In genomic region chr7:23523486-23524075, GRCh38 we compare ENCODE assay signal across 15 cellular contexts. TPM values are rescaled to one million over a fixed set of nuclear protein-coding genes. Genes with fewer than 3 reads are reported as not detected.
A peak's percentile ranks its signal among the peaks of the same experiment; 100 is the strongest.
DNase-seq lines count a peak whose midpoint lies in the region; ATAC-seq and TF ChIP-seq lines count a peak whose summit lies in the region.
"Had no signal": no experiment of that assay in that cellular context is flagged by ENCODE, and none has a peak within 500 bp of the region (broad histone marks: within the 10 kb centered on the region; RNA-seq: fewer than 3 reads in every experiment).

No MANE protein-coding gene starts in this region.

- no peak for ATAC-seq in activated CD8-positive, alpha-beta T cell treated with anti-CD3 and anti-CD28 coated beads for 36 hours
- no peak for ATAC-seq in activated CD8-positive, alpha-beta T cell treated with anti-CD3 and anti-CD28 coated beads, Interleukin-2, amount 10 ng/mL, durations not matched to agents 7 days and 5 days
- peak; percentile 55 for ATAC-seq in HG03045 (IDR thresholded peaks at IDR 0.05; ENCODE audit: unreplicated experiment)
- ATAC-seq: left colon had no signal

- H3K36me3 Mint-ChIP-seq in activated CD8-positive, alpha-beta T cell treated with anti-CD3 and anti-CD28 coated beads for 36 hours (ENCODE audit: low read depth): peaks cover 34% of the 10 kb centered on the region
- peaks cover 48% of the 10 kb centered on the region for H3K36me3 Mint-ChIP-seq in activated CD8-positive, alpha-beta T cell treated with anti-CD3 and anti-CD28 coated beads, Interleukin-2, amount 10 ng/mL, durations not matched to agents 7 days and 5 days (ENCODE audit: low read depth)
- H3K36me3 Mint-ChIP-seq in activated naive CD8-positive, alpha-beta T cell treated with anti-CD3 and anti-CD28 coated beads for 36 hours: peaks cover 40% of the 10 kb centered on the region

- H3K9me3 Mint-ChIP-seq in activated CD8-positive, alpha-beta T cell treated with anti-CD3 and anti-CD28 coated beads for 36 hours: no peaks in the 10 kb centered on the region
- H3K9me3 Mint-ChIP-seq in activated CD8-positive, alpha-beta T cell treated with anti-CD3 and anti-CD28 coated beads, Interleukin-2, amount 10 ng/mL, durations not matched to agents 7 days and 5 days (ENCODE audit: insufficient read depth): no peaks in the 10 kb centered on the region
- no peaks in the 10 kb centered on the region for H3K9me3 Mint-ChIP-seq in activated naive CD8-positive, alpha-beta T cell treated with anti-CD3 and anti-CD28 coated beads for 36 hours
- H3K9me3 Mint-ChIP-seq: activated B cell treated with CpG ODN at 0.5 μM for 24 hours had no signal

- H3K4me3 ChIP-seq in skeletal muscle satellite cell (ENCODE audit: low read length): no peak overlapping the region
- H3K4me3 ChIP-seq: A549, dorsolateral prefrontal cortex, HAP-1 had no signal

- H3K27me3 ChIP-seq in skeletal muscle satellite cell (ENCODE audit: control insufficient read depth, insufficient read depth, low read length): no peaks in the 10 kb centered on the region
- H3K27me3 ChIP-seq: dorsolateral prefrontal cortex had no signal

- peaks cover 28% of the 10 kb centered on the region for H3K36me3 ChIP-seq in skeletal muscle satellite cell (ENCODE audit: insufficient read depth, low read length)

- intact Hi-C loops in activated CD8-positive, alpha-beta T cell treated with anti-CD3 and anti-CD28 coated beads for 36 hours (cut with micrococcal nuclease): no loop called here

- H3K27ac Mint-ChIP-seq in activated CD8-positive, alpha-beta T cell treated with anti-CD3 and anti-CD28 coated beads for 36 hours: peak overlapping the region; percentile 46
- H3K27ac Mint-ChIP-seq in activated CD8-positive, alpha-beta T cell treated with anti-CD3 and anti-CD28 coated beads, Interleukin-2, amount 10 ng/mL, durations not matched to agents 7 days and 5 days: no peak overlapping the region
- peak overlapping the region; percentile 66 for H3K27ac Mint-ChIP-seq in activated naive CD8-positive, alpha-beta T cell treated with anti-CD3 and anti-CD28 coated beads for 36 hours

- H3K4me3 Mint-ChIP-seq in activated CD8-positive, alpha-beta T cell treated with anti-CD3 and anti-CD28 coated beads for 36 hours: no peak overlapping the region
- no peak overlapping the region for H3K4me3 Mint-ChIP-seq in activated CD8-positive, alpha-beta T cell treated with anti-CD3 and anti-CD28 coated beads, Interleukin-2, amount 10 ng/mL, durations not matched to agents 7 days and 5 days
- H3K4me3 Mint-ChIP-seq in activated naive CD8-positive, alpha-beta T cell treated with anti-CD3 and anti-CD28 coated beads for 36 hours: no peak overlapping the region
- H3K4me3 Mint-ChIP-seq: activated B cell treated with CpG ODN at 0.5 μM for 24 hours had no signal

- H3K9me3 ChIP-seq in skeletal muscle satellite cell (replicated peaks; ENCODE audit: low read length): no peaks in the 10 kb centered on the region
- H3K9me3 ChIP-seq: A549, HAP-1 had no signal

- peaks cover 61% of the 10 kb centered on the region for H3K4me1 Mint-ChIP-seq in activated CD8-positive, alpha-beta T cell treated with anti-CD3 and anti-CD28 coated beads for 36 hours (ENCODE audit: low read depth)
- H3K4me1 Mint-ChIP-seq in activated CD8-positive, alpha-beta T cell treated with anti-CD3 and anti-CD28 coated beads, Interleukin-2, amount 10 ng/mL, durations not matched to agents 7 days and 5 days (ENCODE audit: low read depth): peaks cover 51% of the 10 kb centered on the region
- H3K4me1 Mint-ChIP-seq in activated naive CD8-positive, alpha-beta T cell treated with anti-CD3 and anti-CD28 coated beads for 36 hours: peaks cover 54% of the 10 kb centered on the region

- H3K27me3 Mint-ChIP-seq in activated CD8-positive, alpha-beta T cell treated with anti-CD3 and anti-CD28 coated beads for 36 hours: no peaks in the 10 kb centered on the region
- H3K27me3 Mint-ChIP-seq in activated CD8-positive, alpha-beta T cell treated with anti-CD3 and anti-CD28 coated beads, Interleukin-2, amount 10 ng/mL, durations not matched to agents 7 days and 5 days (ENCODE audit: low read depth): no peaks in the 10 kb centered on the region
- no peaks in the 10 kb centered on the region for H3K27me3 Mint-ChIP-seq in activated naive CD8-positive, alpha-beta T cell treated with anti-CD3 and anti-CD28 coated beads for 36 hours
- H3K27me3 Mint-ChIP-seq: activated B cell treated with CpG ODN at 0.5 μM for 24 hours had no signal

- POLR2A ChIA-PET in activated CD8-positive, alpha-beta T cell treated with anti-CD3 and anti-CD28 coated beads for 36 hours (lab: Charles Lee): interaction anchor here (0.8 to 0.9 kb wide), 2 partner anchors 16 to 34 kb away, joined by 3 read pairs; no protein-coding TSS in a partner anchor
- POLR2A ChIA-PET in activated CD8-positive, alpha-beta T cell treated with anti-CD3 and anti-CD28 coated beads, Interleukin-2, amount 10 ng/mL, durations not matched to agents 7 days and 5 days (lab: Charles Lee): interaction anchor here (0.9 to 1.0 kb wide), 2 partner anchors 16 to 33 kb away, joined by 4 to 5 read pairs; no protein-coding TSS in a partner anchor

- CTCF ChIA-PET in activated CD8-positive, alpha-beta T cell treated with anti-CD3 and anti-CD28 coated beads for 36 hours (lab: Charles Lee): interaction anchor here (0.8 to 3.1 kb wide), 9 partner anchors 8 to 261 kb away, joined by 3 to 15 read pairs (median 5); no protein-coding TSS in a partner anchor
- CTCF ChIA-PET in activated CD8-positive, alpha-beta T cell treated with anti-CD3 and anti-CD28 coated beads, Interleukin-2, amount 10 ng/mL, durations not matched to agents 7 days and 5 days (lab: Charles Lee): interaction anchor here (0.7 to 3.6 kb wide), 8 partner anchors 16 to 250 kb away, joined by 3 to 22 read pairs (median 6); no protein-coding TSS in a partner anchor

- H3K4me1 ChIP-seq in skeletal muscle satellite cell (ENCODE audit: control insufficient read depth, insufficient read depth, low read length): peaks cover 6% of the 10 kb centered on the region

- peak overlapping the region; percentile 13 for H3K4me2 ChIP-seq in skeletal muscle satellite cell (ENCODE audit: low read length)
- H3K4me2 ChIP-seq: A549 had no signal

- H3K9ac ChIP-seq in skeletal muscle satellite cell (ENCODE audit: low read depth, low read length): no peak overlapping the region

- no peak for TF ChIP-seq CTCF in activated CD8-positive, alpha-beta T cell treated with anti-CD3 and anti-CD28 coated beads for 36 hours (IDR thresholded peaks at IDR 0.05)
- TF ChIP-seq CTCF in GM20000 (IDR thresholded peaks at IDR 0.05; ENCODE audit: extremely low read depth, missing control alignments): no peak

- no peak for DNase-seq in activated CD8-positive, alpha-beta T cell treated with anti-CD3 and anti-CD28 coated beads for 36 hours
- DNase-seq in activated CD8-positive, alpha-beta T cell treated with anti-CD3 and anti-CD28 coated beads, Interleukin-2, amount 10 ng/mL, durations not matched to agents 7 days and 5 days: no peak
- DNase-seq in activated naive CD8-positive, alpha-beta T cell treated with anti-CD3 and anti-CD28 coated beads for 36 hours: no peak
- DNase-seq in GM20000 (ENCODE audit: low spot score) (no peak), HT-29 (ENCODE audit: low spot score) (no peak)
- DNase-seq in activated naive CD4-positive, alpha-beta T cell treated with Interleukin-2 at 50 U/mL for 16 hours: no peak
- DNase-seq: activated B cell treated with CpG ODN at 0.5 μM for 24 hours, dorsolateral prefrontal cortex, left colon, NCI-H1105 treated with DMSO at 0.1 percent for 48 hours, NCI-H345 had no signal

RNA-seq across cellular contexts. Expression of gene TRA2A, which starts 8.2 kb away (rescaled TPM):
- 10 to 100 TPM; 86.3 to 86.5 TPM for total RNA-seq in activated CD8-positive, alpha-beta T cell treated with anti-CD3 and anti-CD28 coated beads for 36 hours
- 100 to 1,000 TPM; 108 to 113 TPM for total RNA-seq in activated CD8-positive, alpha-beta T cell treated with anti-CD3 and anti-CD28 coated beads, Interleukin-2, amount 10 ng/mL, durations not matched to agents 7 days and 5 days
- total RNA-seq in activated naive CD8-positive, alpha-beta T cell treated with anti-CD3 and anti-CD28 coated beads for 36 hours: 100 to 1,000 TPM; 102 to 104 TPM
- total RNA-seq in skeletal muscle satellite cell (2012; rRNA removed): 22.1 and 39.5 TPM in 2 replicates
- 31.0 and 45.1 TPM in 2 replicates for total RNA-seq in HT-29 (2014; rRNA removed; shearing (Covaris generic))

RNA-seq across cellular contexts. Expression of gene IGF2BP3, which starts 53.3 kb away (rescaled TPM):
- total RNA-seq in activated CD8-positive, alpha-beta T cell treated with anti-CD3 and anti-CD28 coated beads for 36 hours: 1 to 10 TPM in 1 of 2 experiments, under 1 TPM in 1; 0.61 to 1.1 TPM
- total RNA-seq in activated CD8-positive, alpha-beta T cell treated with anti-CD3 and anti-CD28 coated beads, Interleukin-2, amount 10 ng/mL, durations not matched to agents 7 days and 5 days: under 1 TPM; 0.52 to 0.55 TPM
- under 1 TPM; 0.41 to 0.70 TPM for total RNA-seq in activated naive CD8-positive, alpha-beta T cell treated with anti-CD3 and anti-CD28 coated beads for 36 hours
- total RNA-seq in skeletal muscle satellite cell (2012; rRNA removed): 33.2 and 58.8 TPM in 2 replicates
- 30.0 and 44.0 TPM in 2 replicates for total RNA-seq in HT-29 (2014; rRNA removed; shearing (Covaris generic))

Comparison
In these comparisons a context has a peak if more than half of its experiments do, and no peak if none do; other contexts are left out.
1. RNA of gene IGF2BP3, which starts 53.3 kb away (total RNA-seq): 30.0 to 44.0 TPM in HT-29; 0.61 to 1.1 TPM in activated CD8-positive, alpha-beta T cell treated with anti-CD3 and anti-CD28 coated beads for 36 hours, 0.41 to 0.70 TPM in activated naive CD8-positive, alpha-beta T cell treated with anti-CD3 and anti-CD28 coated beads for 36 hours and 0.52 to 0.55 TPM in activated CD8-positive, alpha-beta T cell treated with anti-CD3 and anti-CD28 coated beads, Interleukin-2, amount 10 ng/mL, durations not matched to agents 7 days and 5 days; every median in the first group is over 10 times any median in the second.